Comparison of ENCODE assay signal across 1 cellular context in the genomic region with DNA sequence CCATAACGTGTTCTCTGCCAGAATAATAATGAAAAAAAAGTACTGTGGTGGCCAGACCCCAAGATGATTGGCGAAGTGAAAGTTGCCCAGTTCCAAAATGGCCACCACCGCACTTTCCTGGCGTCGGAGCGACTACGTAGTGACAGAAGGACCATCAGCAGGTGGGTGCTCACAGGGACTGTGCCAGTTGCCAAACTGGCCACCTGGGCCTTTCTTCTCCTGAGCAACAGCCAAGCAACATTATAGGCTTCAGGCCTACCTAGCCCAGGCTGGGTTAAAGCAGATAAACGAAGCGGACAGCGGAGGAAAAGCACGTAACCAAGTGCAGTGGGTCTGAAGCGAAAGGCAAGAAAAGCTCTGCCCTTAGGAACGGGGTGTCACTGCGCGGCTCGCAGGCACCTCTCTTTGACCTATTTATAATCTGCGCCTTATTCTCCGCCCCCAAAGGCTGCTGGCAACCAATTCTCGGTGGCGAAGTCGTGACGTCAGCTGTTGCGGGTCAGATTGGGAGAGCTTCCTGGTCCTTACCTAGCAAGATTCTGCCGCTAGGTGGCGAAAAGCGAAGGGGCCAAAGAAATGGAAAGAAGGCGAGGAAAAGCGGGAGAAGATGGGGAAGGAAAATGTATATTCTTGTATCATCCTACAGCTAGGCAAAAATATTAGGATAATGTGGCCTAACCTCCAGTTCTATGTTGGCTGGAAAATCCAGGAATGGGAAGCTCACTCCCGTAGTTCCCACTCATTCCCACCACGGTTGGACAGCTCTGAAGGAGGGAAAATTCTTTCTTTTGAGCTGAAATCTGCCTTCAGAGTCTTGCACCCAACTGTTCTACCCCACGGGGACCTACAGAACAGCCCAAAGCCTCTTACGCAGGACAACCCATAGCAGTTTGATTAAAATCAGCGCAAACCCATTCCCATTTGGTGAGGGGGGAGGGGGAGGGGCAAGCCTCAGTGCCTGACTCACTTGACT.
TF ChIP-seq lines count a peak whose summit lies in the region.

No MANE protein-coding gene starts in this region.

TF ChIP-seq in K562, 482 proteins besides CTCF, POLR2A, EP300 and RAD21 (continued from another document and continues in another):
- TF ChIP-seq, protein P1, sequence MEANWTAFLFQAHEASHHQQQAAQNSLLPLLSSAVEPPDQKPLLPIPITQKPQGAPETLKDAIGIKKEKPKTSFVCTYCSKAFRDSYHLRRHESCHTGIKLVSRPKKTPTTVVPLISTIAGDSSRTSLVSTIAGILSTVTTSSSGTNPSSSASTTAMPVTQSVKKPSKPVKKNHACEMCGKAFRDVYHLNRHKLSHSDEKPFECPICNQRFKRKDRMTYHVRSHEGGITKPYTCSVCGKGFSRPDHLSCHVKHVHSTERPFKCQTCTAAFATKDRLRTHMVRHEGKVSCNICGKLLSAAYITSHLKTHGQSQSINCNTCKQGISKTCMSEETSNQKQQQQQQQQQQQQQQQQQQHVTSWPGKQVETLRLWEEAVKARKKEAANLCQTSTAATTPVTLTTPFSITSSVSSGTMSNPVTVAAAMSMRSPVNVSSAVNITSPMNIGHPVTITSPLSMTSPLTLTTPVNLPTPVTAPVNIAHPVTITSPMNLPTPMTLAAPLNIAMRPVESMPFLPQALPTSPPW (CRISPR knock-in tag; IDR thresholded peaks at IDR 0.05) = peak; percentile 39
- no peak for TF ChIP-seq NR3C1 (CRISPR knock-in tag; IDR thresholded peaks at IDR 0.05)
- TF ChIP-seq RBM25 (IDR thresholded peaks at IDR 0.05; ENCODE audit: low read depth, low read length, severe bottlenecking) = peak; percentile 28
- TF ChIP-seq TBP (optimal IDR thresholded peaks at IDR 0.05; ENCODE audit: low read depth, low read length) = peak; percentile 94
- TF ChIP-seq TBL1XR1 (IDR thresholded peaks at IDR 0.05; ENCODE audit: low read length in 2 of 2) = peak in 1 of 2 experiments; percentile 61; a peak in 2 of 4 replicates
- peak; percentile 99 for TF ChIP-seq RFX5 (IDR thresholded peaks at IDR 0.05; ENCODE audit: low read depth, low read length)
- TF ChIP-seq MAFK (IDR thresholded peaks at IDR 0.05; ENCODE audit: low read length) = no peak
- TF ChIP-seq, protein P2, sequence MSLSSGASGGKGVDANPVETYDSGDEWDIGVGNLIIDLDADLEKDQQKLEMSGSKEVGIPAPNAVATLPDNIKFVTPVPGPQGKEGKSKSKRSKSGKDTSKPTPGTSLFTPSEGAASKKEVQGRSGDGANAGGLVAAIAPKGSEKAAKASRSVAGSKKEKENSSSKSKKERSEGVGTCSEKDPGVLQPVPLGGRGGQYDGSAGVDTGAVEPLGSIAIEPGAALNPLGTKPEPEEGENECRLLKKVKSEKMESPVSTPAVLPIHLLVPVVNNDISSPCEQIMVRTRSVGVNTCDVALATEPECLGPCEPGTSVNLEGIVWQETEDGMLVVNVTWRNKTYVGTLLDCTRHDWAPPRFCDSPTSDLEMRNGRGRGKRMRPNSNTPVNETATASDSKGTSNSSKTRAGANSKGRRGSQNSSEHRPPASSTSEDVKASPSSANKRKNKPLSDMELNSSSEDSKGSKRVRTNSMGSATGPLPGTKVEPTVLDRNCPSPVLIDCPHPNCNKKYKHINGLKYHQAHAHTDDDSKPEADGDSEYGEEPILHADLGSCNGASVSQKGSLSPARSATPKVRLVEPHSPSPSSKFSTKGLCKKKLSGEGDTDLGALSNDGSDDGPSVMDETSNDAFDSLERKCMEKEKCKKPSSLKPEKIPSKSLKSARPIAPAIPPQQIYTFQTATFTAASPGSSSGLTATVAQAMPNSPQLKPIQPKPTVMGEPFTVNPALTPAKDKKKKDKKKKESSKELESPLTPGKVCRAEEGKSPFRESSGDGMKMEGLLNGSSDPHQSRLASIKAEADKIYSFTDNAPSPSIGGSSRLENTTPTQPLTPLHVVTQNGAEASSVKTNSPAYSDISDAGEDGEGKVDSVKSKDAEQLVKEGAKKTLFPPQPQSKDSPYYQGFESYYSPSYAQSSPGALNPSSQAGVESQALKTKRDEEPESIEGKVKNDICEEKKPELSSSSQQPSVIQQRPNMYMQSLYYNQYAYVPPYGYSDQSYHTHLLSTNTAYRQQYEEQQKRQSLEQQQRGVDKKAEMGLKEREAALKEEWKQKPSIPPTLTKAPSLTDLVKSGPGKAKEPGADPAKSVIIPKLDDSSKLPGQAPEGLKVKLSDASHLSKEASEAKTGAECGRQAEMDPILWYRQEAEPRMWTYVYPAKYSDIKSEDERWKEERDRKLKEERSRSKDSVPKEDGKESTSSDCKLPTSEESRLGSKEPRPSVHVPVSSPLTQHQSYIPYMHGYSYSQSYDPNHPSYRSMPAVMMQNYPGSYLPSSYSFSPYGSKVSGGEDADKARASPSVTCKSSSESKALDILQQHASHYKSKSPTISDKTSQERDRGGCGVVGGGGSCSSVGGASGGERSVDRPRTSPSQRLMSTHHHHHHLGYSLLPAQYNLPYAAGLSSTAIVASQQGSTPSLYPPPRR (CRISPR knock-in tag; IDR thresholded peaks at IDR 0.05; ENCODE audit: borderline replicate concordance) = no peak
- TF ChIP-seq, protein P3, sequence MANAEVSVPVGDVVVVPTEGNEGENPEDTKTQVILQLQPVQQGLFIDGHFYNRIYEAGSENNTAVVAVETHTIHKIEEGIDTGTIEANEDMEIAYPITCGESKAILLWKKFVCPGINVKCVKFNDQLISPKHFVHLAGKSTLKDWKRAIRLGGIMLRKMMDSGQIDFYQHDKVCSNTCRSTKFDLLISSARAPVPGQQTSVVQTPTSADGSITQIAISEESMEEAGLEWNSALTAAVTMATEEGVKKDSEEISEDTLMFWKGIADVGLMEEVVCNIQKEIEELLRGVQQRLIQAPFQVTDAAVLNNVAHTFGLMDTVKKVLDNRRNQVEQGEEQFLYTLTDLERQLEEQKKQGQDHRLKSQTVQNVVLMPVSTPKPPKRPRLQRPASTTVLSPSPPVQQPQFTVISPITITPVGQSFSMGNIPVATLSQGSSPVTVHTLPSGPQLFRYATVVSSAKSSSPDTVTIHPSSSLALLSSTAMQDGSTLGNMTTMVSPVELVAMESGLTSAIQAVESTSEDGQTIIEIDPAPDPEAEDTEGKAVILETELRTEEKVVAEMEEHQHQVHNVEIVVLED (CRISPR knock-in tag; IDR thresholded peaks at IDR 0.05) = peak; percentile 68
- TF ChIP-seq, protein P4, sequence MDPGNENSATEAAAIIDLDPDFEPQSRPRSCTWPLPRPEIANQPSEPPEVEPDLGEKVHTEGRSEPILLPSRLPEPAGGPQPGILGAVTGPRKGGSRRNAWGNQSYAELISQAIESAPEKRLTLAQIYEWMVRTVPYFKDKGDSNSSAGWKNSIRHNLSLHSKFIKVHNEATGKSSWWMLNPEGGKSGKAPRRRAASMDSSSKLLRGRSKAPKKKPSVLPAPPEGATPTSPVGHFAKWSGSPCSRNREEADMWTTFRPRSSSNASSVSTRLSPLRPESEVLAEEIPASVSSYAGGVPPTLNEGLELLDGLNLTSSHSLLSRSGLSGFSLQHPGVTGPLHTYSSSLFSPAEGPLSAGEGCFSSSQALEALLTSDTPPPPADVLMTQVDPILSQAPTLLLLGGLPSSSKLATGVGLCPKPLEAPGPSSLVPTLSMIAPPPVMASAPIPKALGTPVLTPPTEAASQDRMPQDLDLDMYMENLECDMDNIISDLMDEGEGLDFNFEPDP (CRISPR knock-in tag; IDR thresholded peaks at IDR 0.05) = 0 out of 2 replicates have a peak, but pooled peaks have one; percentile 19
- TF ChIP-seq, protein P5, sequence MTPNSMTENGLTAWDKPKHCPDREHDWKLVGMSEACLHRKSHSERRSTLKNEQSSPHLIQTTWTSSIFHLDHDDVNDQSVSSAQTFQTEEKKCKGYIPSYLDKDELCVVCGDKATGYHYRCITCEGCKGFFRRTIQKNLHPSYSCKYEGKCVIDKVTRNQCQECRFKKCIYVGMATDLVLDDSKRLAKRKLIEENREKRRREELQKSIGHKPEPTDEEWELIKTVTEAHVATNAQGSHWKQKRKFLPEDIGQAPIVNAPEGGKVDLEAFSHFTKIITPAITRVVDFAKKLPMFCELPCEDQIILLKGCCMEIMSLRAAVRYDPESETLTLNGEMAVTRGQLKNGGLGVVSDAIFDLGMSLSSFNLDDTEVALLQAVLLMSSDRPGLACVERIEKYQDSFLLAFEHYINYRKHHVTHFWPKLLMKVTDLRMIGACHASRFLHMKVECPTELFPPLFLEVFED (CRISPR knock-in tag; conservative IDR thresholded peaks at IDR 0.05) = no peak
- 0 out of 2 replicates have a peak, but pooled peaks have one; percentile 43 for TF ChIP-seq MXI1 (IDR thresholded peaks at IDR 0.05; ENCODE audit: low read depth, low read length)
- TF ChIP-seq, protein P6, sequence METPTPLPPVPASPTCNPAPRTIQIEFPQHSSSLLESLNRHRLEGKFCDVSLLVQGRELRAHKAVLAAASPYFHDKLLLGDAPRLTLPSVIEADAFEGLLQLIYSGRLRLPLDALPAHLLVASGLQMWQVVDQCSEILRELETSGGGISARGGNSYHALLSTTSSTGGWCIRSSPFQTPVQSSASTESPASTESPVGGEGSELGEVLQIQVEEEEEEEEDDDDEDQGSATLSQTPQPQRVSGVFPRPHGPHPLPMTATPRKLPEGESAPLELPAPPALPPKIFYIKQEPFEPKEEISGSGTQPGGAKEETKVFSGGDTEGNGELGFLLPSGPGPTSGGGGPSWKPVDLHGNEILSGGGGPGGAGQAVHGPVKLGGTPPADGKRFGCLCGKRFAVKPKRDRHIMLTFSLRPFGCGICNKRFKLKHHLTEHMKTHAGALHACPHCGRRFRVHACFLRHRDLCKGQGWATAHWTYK (CRISPR knock-in tag; IDR thresholded peaks at IDR 0.05) = 0 out of 2 replicates have a peak, but pooled peaks have one; percentile 56
- peak; percentile 76 for TF ChIP-seq DIDO1 (tag; IDR thresholded peaks at IDR 0.05; ENCODE audit: low read depth)
- TF ChIP-seq TRIM28 (IDR thresholded peaks at IDR 0.05) = 0 out of 2 replicates have a peak, but pooled peaks have one; percentile 26
- peak; percentile 97 for TF ChIP-seq CREM (IDR thresholded peaks at IDR 0.05; ENCODE audit: low read depth)
- TF ChIP-seq ARID1B (IDR thresholded peaks at IDR 0.05) = no peak
- TF ChIP-seq GTF2F1 (IDR thresholded peaks at IDR 0.05; ENCODE audit: low read depth, low read length) = peak; percentile 96; the same call in 1 of the 2 replicates
- peak; percentile 77 for TF ChIP-seq NFYB (IDR thresholded peaks at IDR 0.05; ENCODE audit: extremely low read depth, insufficient read length)
- TF ChIP-seq, protein P7, sequence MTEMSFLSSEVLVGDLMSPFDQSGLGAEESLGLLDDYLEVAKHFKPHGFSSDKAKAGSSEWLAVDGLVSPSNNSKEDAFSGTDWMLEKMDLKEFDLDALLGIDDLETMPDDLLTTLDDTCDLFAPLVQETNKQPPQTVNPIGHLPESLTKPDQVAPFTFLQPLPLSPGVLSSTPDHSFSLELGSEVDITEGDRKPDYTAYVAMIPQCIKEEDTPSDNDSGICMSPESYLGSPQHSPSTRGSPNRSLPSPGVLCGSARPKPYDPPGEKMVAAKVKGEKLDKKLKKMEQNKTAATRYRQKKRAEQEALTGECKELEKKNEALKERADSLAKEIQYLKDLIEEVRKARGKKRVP (CRISPR knock-in tag; IDR thresholded peaks at IDR 0.05) = 0 out of 2 replicates have a peak, but pooled peaks have one; percentile 12
- TF ChIP-seq POLR2B (IDR thresholded peaks at IDR 0.05; ENCODE audit: low read depth, partially characterized antibody) = peak; percentile 30
- TF ChIP-seq KLF1 (tag; IDR thresholded peaks at IDR 0.05) = no peak
- TF ChIP-seq ZNF165 (CRISPR knock-in tag; IDR thresholded peaks at IDR 0.05; ENCODE audit: borderline replicate concordance) = 0 out of 2 replicates have a peak, but pooled peaks have one; percentile 25
- TF ChIP-seq ATF1 (CRISPR knock-in tag; IDR thresholded peaks at IDR 0.05) = peak; percentile 71
- peak; percentile 99 for TF ChIP-seq ATF1 (tag; IDR thresholded peaks at IDR 0.05)
- TF ChIP-seq, protein P8, sequence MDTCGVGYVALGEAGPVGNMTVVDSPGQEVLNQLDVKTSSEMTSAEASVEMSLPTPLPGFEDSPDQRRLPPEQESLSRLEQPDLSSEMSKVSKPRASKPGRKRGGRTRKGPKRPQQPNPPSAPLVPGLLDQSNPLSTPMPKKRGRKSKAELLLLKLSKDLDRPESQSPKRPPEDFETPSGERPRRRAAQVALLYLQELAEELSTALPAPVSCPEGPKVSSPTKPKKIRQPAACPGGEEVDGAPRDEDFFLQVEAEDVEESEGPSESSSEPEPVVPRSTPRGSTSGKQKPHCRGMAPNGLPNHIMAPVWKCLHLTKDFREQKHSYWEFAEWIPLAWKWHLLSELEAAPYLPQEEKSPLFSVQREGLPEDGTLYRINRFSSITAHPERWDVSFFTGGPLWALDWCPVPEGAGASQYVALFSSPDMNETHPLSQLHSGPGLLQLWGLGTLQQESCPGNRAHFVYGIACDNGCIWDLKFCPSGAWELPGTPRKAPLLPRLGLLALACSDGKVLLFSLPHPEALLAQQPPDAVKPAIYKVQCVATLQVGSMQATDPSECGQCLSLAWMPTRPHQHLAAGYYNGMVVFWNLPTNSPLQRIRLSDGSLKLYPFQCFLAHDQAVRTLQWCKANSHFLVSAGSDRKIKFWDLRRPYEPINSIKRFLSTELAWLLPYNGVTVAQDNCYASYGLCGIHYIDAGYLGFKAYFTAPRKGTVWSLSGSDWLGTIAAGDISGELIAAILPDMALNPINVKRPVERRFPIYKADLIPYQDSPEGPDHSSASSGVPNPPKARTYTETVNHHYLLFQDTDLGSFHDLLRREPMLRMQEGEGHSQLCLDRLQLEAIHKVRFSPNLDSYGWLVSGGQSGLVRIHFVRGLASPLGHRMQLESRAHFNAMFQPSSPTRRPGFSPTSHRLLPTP (IDR thresholded peaks at IDR 0.05; ENCODE audit: borderline replicate concordance, extremely low read depth, insufficient read length) = no peak
- 0 out of 4 replicates have a peak, but pooled peaks of 1 of the 2 experiments have one; percentile 28 for TF ChIP-seq SIX5 (IDR thresholded peaks at IDR 0.05; ENCODE audit: borderline replicate concordance in 1 of 2, insufficient read depth in 1 of 2, low read depth in 1 of 2, low read length in 2 of 2)
- TF ChIP-seq, protein P9, sequence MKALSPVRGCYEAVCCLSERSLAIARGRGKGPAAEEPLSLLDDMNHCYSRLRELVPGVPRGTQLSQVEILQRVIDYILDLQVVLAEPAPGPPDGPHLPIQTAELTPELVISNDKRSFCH (CRISPR knock-in tag; IDR thresholded peaks at IDR 0.05) = no peak
- TF ChIP-seq, protein P9 (tag; IDR thresholded peaks at IDR 0.05) = peak; percentile 62; the same call in 1 of the 2 replicates
- 0 out of 2 replicates have a peak, but pooled peaks have one; percentile 59 for TF ChIP-seq GTF2A2 (tag; IDR thresholded peaks at IDR 0.05)
- TF ChIP-seq, protein P10, sequence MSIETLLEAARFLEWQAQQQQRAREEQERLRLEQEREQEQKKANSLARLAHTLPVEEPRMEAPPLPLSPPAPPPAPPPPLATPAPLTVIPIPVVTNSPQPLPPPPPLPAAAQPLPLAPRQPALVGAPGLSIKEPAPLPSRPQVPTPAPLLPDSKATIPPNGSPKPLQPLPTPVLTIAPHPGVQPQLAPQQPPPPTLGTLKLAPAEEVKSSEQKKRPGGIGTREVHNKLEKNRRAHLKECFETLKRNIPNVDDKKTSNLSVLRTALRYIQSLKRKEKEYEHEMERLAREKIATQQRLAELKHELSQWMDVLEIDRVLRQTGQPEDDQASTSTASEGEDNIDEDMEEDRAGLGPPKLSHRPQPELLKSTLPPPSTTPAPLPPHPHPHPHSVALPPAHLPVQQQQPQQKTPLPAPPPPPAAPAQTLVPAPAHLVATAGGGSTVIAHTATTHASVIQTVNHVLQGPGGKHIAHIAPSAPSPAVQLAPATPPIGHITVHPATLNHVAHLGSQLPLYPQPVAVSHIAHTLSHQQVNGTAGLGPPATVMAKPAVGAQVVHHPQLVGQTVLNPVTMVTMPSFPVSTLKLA (conservative IDR thresholded peaks at IDR 0.05) = peak in 1 of 2 experiments; percentile 56; a peak in 1 of 4 replicates
- no peak for TF ChIP-seq ZBTB7A (IDR thresholded peaks at IDR 0.05; ENCODE audit: borderline replicate concordance, control insufficient read depth, low read depth, low read length)
- no peak for TF ChIP-seq TGIF2 (CRISPR knock-in tag; IDR thresholded peaks at IDR 0.05)
